Comparison of ENCODE assay signal across 8 cellular contexts in the genomic region with DNA sequence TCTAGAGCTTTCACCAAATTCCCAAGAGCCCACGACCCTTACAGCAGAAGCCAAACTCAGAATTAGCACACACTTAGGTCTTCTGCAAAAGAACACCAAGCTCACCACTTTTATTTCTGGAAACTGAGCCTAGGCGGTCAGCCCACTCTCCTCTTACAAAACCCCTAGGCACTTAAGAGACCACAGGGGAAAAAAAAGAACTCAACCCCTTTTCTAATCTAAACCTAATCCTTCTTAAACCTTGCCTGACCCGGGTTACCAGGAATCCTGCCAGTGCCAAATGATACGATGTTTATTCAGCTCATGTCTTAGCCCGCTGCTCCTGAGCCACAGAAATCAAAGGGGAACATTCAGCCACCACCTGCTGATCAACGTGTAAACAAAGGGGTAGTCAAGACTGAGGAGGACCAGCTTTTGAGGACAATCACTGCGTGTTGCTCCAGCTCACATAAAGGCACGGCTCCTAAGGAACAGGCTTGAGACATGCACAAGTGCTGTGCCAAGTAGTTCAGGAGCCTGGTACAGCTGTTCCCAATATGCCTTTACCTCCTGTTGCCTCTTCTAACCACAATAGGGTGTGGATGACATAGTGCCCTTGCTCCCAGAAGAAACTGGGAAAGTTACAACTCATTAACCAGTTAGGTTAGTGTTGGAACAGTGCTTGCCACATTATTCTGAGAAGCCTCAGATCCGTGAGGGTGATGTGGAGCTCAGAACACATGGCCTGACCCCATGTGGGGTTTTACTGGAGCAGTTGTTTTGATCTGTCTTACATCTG. TPM values are rescaled to one million over a fixed set of nuclear protein-coding genes. Genes with fewer than 3 reads are reported as not detected.
DNase-seq lines count a peak whose midpoint lies in the region; ATAC-seq and TF ChIP-seq lines count a peak whose summit lies in the region.

No MANE protein-coding gene starts in this region.

- no peaks in the 10 kb centered on the region for H3K79me2 ChIP-seq in SK-N-SH (ENCODE audit: insufficient read depth)

- TF ChIP-seq RAD21 in SK-N-SH (IDR thresholded peaks at IDR 0.05; ENCODE audit: low read length), result no peak

- H3K9me2 ChIP-seq in SK-N-SH, result no peaks in the 10 kb centered on the region

- TF ChIP-seq CTCF in SK-N-SH (IDR thresholded peaks at IDR 0.05) (no peak), endothelial cell (IDR thresholded peaks at IDR 0.05; ENCODE audit: unreplicated experiment) (no peak)

- H3K9me3 ChIP-seq in SK-N-SH (no peaks in the 10 kb centered on the region), adipocyte (ENCODE audit: control insufficient read depth, low read length) (no peaks in the 10 kb centered on the region), subcutaneous abdominal adipose tissue (ENCODE audit: control insufficient read depth in 5 of 5, low read length in 5 of 5) (peaks cover 0 to 3% (median 0%) of the 10 kb centered on the region in 5 donors)

- H3K4me2 ChIP-seq in SK-N-SH, result no peak overlapping the region

- H4K20me1 ChIP-seq in SK-N-SH (ENCODE audit: insufficient read depth), result no peaks in the 10 kb centered on the region

- no peaks in the 10 kb centered on the region for H3K4me1 Mint-ChIP-seq in endothelial cell (ENCODE audit: unreplicated experiment)

- H2AFZ ChIP-seq in SK-N-SH (ENCODE audit: low read depth), result no peak overlapping the region

- WGBS in SK-N-SH (ENCODE audit: low lambda C conversion rate), result 12% methylated on average over 9 of the region's 9 CpGs

- H3K9ac ChIP-seq in SK-N-SH (no peak overlapping the region), adipocyte (ENCODE audit: low read length) (peak overlapping the region; percentile 74), subcutaneous abdominal adipose tissue (ENCODE audit: low read length in 5 of 5) (peak overlapping the region in 3 of 5 donors; percentile 39 to 65 (median 54))

- no peak for TF ChIP-seq EP300 in SK-N-SH (IDR thresholded peaks at IDR 0.05; ENCODE audit: borderline replicate concordance in 1 of 2, low read depth in 1 of 2, low read length in 1 of 2)

- no peak overlapping the region for H3K4me3 Mint-ChIP-seq in endothelial cell (ENCODE audit: unreplicated experiment)

- ATAC-seq in SK-N-SH treated with all-trans-retinoic acid at 6 μM for 48 hours (peak; percentile 45), GM21529 (IDR thresholded peaks at IDR 0.05; ENCODE audit: unreplicated experiment) (no peak), HG03442 (IDR thresholded peaks at IDR 0.05; ENCODE audit: unreplicated experiment) (no peak)

- no peak for DNase-seq in SK-N-SH
- DNase-seq in adipocyte (ENCODE audit: low read depth), result peak; percentile 84
- DNase-seq in iPS-NIHi11 (ENCODE audit: low spot score), result peak; percentile 49
- DNase-seq in endothelial cell (ENCODE audit: low spot score), result no peak

- H3K36me3 ChIP-seq in SK-N-SH (replicated peaks in 1 of 2; ENCODE audit: control insufficient read depth in 1 of 2, insufficient read depth in 2 of 2, low read length in 1 of 2) (no peaks in the 10 kb centered on the region), adipocyte (ENCODE audit: control insufficient read depth, insufficient read depth, low read length, severe bottlenecking) (no peaks in the 10 kb centered on the region), subcutaneous abdominal adipose tissue (ENCODE audit: control insufficient read depth in 5 of 5, insufficient read depth in 5 of 5, low read length in 5 of 5) (no peaks in the 10 kb centered on the region)

- H3K4me3 ChIP-seq in SK-N-SH (ENCODE audit: low read depth in 2 of 2, low read length in 1 of 2), result no peak overlapping the region
- peak overlapping the region; percentile 55 for H3K4me3 ChIP-seq in adipocyte (ENCODE audit: low read length)
- peak overlapping the region in 3 of 5 donors; percentile 8 to 59 (median 48) for H3K4me3 ChIP-seq in subcutaneous abdominal adipose tissue (ENCODE audit: low read depth in 1 of 5, low read length in 5 of 5)

- H3K4me1 ChIP-seq in SK-N-SH (ENCODE audit: control insufficient read depth in 1 of 2, insufficient read depth in 2 of 2, low read depth in 1 of 2, low read length in 1 of 2) (peaks cover 0 to 2% of the 10 kb centered on the region in 2 experiments; a peak in 1 of 4 replicates), adipocyte (ENCODE audit: control insufficient read depth, insufficient read depth, low read length) (peaks cover 25% of the 10 kb centered on the region), subcutaneous abdominal adipose tissue (ENCODE audit: control insufficient read depth in 5 of 5, insufficient read depth in 5 of 5, low read length in 5 of 5) (peaks cover 3 to 24% (median 20%) of the 10 kb centered on the region in 5 donors)

- no peaks in the 10 kb centered on the region for H3K9me3 Mint-ChIP-seq in endothelial cell (ENCODE audit: unreplicated experiment)

- POLR2A ChIA-PET in SK-N-SH (lab: Yijun Ruan, JAX), result no interaction called here

- H3K27ac Mint-ChIP-seq in endothelial cell (ENCODE audit: unreplicated experiment), result no peak overlapping the region

- no peaks in the 10 kb centered on the region for H3K27me3 Mint-ChIP-seq in endothelial cell (ENCODE audit: unreplicated experiment)

- H3K36me3 Mint-ChIP-seq in endothelial cell (ENCODE audit: low read depth, unreplicated experiment), result no peaks in the 10 kb centered on the region

- H3K27ac ChIP-seq in SK-N-SH (ENCODE audit: low read depth in 2 of 2, low read length in 1 of 2) (no peak overlapping the region), subcutaneous abdominal adipose tissue (ENCODE audit: low read depth, low read length) (peak overlapping the region; percentile 71)

- peaks cover 3% of the 10 kb centered on the region for H3F3A ChIP-seq in SK-N-SH (replicated peaks; ENCODE audit: insufficient read depth)

- CTCF ChIA-PET in SK-N-SH (lab: Yijun Ruan, JAX), result interaction anchor here (1.8 kb wide), 1 partner anchor 23 kb away, joined by 10 read pairs; no protein-coding TSS in a partner anchor

- H3K27me3 ChIP-seq in SK-N-SH (ENCODE audit: insufficient read depth) (0 out of 2 replicates have a peak, but pooled peaks cover 5% of the 10 kb centered on the region), adipocyte (replicated peaks; ENCODE audit: control insufficient read depth, insufficient read depth, low read length) (no peaks in the 10 kb centered on the region), subcutaneous abdominal adipose tissue (ENCODE audit: control insufficient read depth in 5 of 5, insufficient read depth in 4 of 5, low read length in 5 of 5) (no peaks in the 10 kb centered on the region)

TF ChIP-seq in SK-N-SH treated with all-trans-retinoic acid at 6 μM for 48 hours, 23 proteins besides CTCF, POLR2A, EP300 and RAD21 (continues in another document):
- TF ChIP-seq, protein P1, sequence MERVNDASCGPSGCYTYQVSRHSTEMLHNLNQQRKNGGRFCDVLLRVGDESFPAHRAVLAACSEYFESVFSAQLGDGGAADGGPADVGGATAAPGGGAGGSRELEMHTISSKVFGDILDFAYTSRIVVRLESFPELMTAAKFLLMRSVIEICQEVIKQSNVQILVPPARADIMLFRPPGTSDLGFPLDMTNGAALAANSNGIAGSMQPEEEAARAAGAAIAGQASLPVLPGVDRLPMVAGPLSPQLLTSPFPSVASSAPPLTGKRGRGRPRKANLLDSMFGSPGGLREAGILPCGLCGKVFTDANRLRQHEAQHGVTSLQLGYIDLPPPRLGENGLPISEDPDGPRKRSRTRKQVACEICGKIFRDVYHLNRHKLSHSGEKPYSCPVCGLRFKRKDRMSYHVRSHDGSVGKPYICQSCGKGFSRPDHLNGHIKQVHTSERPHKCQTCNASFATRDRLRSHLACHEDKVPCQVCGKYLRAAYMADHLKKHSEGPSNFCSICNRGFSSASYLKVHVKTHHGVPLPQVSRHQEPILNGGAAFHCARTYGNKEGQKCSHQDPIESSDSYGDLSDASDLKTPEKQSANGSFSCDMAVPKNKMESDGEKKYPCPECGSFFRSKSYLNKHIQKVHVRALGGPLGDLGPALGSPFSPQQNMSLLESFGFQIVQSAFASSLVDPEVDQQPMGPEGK (CRISPR knock-in tag; IDR thresholded peaks at IDR 0.05; ENCODE audit: borderline replicate concordance), result no peak
- no peak for TF ChIP-seq SNAI2 (CRISPR knock-in tag; IDR thresholded peaks at IDR 0.05)
- TF ChIP-seq ZNF565 (CRISPR knock-in tag; conservative IDR thresholded peaks at IDR 0.05; ENCODE audit: low read depth), result no peak
- TF ChIP-seq RARB (CRISPR knock-in tag; IDR thresholded peaks at IDR 0.05), result no peak
- TF ChIP-seq ZFP30 (CRISPR knock-in tag; IDR thresholded peaks at IDR 0.05), result no peak
- no peak for TF ChIP-seq OSR1 (CRISPR knock-in tag; IDR thresholded peaks at IDR 0.05)
- no peak for TF ChIP-seq ESRRG (CRISPR knock-in tag; IDR thresholded peaks at IDR 0.05)
- TF ChIP-seq TOX (CRISPR knock-in tag; IDR thresholded peaks at IDR 0.05; ENCODE audit: borderline replicate concordance), result no peak
- TF ChIP-seq ZFP3 (CRISPR knock-in tag; IDR thresholded peaks at IDR 0.05), result no peak

TF ChIP-seq in SK-N-SH, 30 proteins besides CTCF, POLR2A, EP300 and RAD21:
- TF ChIP-seq TAF1 (IDR thresholded peaks at IDR 0.05; ENCODE audit: borderline replicate concordance, low read depth, low read length), result no peak
- TF ChIP-seq, protein P2, sequence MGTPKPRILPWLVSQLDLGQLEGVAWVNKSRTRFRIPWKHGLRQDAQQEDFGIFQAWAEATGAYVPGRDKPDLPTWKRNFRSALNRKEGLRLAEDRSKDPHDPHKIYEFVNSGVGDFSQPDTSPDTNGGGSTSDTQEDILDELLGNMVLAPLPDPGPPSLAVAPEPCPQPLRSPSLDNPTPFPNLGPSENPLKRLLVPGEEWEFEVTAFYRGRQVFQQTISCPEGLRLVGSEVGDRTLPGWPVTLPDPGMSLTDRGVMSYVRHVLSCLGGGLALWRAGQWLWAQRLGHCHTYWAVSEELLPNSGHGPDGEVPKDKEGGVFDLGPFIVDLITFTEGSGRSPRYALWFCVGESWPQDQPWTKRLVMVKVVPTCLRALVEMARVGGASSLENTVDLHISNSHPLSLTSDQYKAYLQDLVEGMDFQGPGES (IDR thresholded peaks at IDR 0.05; ENCODE audit: low read depth, low read length), result no peak
- no peak for TF ChIP-seq RCOR1 (IDR thresholded peaks at IDR 0.05; ENCODE audit: low read length)
- no peak for TF ChIP-seq SIN3A (IDR thresholded peaks at IDR 0.05; ENCODE audit: borderline replicate concordance, low read depth, low read length)
- no peak for TF ChIP-seq RFX5 (IDR thresholded peaks at IDR 0.05; ENCODE audit: low read length)
- TF ChIP-seq SMC3 (IDR thresholded peaks at IDR 0.05; ENCODE audit: low read depth, low read length), result no peak
- TF ChIP-seq, protein P3, sequence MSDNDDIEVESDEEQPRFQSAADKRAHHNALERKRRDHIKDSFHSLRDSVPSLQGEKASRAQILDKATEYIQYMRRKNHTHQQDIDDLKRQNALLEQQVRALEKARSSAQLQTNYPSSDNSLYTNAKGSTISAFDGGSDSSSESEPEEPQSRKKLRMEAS (IDR thresholded peaks at IDR 0.05; ENCODE audit: low read depth), result no peak
- no peak for TF ChIP-seq MEF2A (IDR thresholded peaks at IDR 0.05; ENCODE audit: borderline replicate concordance, low read depth)
- no peak for TF ChIP-seq GABPA (IDR thresholded peaks at IDR 0.05; ENCODE audit: low read depth)

RNA-seq across cellular contexts. Expression of a gene that starts 49.3 kb away (rescaled TPM):
- 53.1 and 58.8 TPM in 2 replicates for polyA plus RNA-seq in SK-N-SH (2012; rRNA removed)
- polyA plus RNA-seq in SK-N-SH (2012; cell fraction: cytosol; rRNA removed), result 72.5 and 74.3 TPM in 2 replicates
- 83.4 and 174 TPM in 2 replicates for polyA plus RNA-seq in SK-N-SH (2012; cell fraction: nucleus; rRNA removed)
- total RNA-seq in endothelial cell (ENCODE audit: unreplicated experiment), result 154 TPM

Comparison
In these comparisons a context has a peak if more than half of its experiments do, and no peak if none do; other contexts are left out.
1. DNase-seq: peak in adipocyte (single experiment) and iPS-NIHi11 (single experiment); none in SK-N-SH (single experiment) and endothelial cell (single experiment).
2. H3K4me3 ChIP-seq: peak in adipocyte (single experiment) and subcutaneous abdominal adipose tissue (3 of 5); none in SK-N-SH (0 of 2).